Comparison of ENCODE assay signal across 27 cellular contexts in genomic region chr4:65597697-65598096, GRCh38.
"Had no signal": no experiment of that assay in that cellular context is flagged by ENCODE, and none has a peak within 500 bp of the region (broad histone marks: within the 10 kb centered on the region; RNA-seq: fewer than 3 reads in every experiment).

No MANE protein-coding gene starts in this region.

- H3K4me1 ChIP-seq: adrenal gland, esophagus squamous epithelium, gastroesophageal sphincter, heart right ventricle had no signal

- ATAC-seq: activated CD4-positive, alpha-beta T cell treated with anti-CD3 and anti-CD28 coated beads for 36 hours; activated CD8-positive, alpha-beta memory T cell treated with anti-CD3 and anti-CD28 coated beads, Interleukin-2, amount 10 ng/mL, durations not matched to agents 7 days and 5 days; activated CD8-positive, alpha-beta T cell treated with anti-CD3 and anti-CD28 coated beads, Interleukin-2, amount 10 ng/mL, durations not matched to agents 7 days and 5 days; activated naive CD8-positive, alpha-beta T cell treated with anti-CD3 and anti-CD28 coated beads, Interleukin-2, amount 50 U/mL, for 24 hours; gastroesophageal sphincter; heart right ventricle; T-helper 17 cell had no signal

- H3K9me3 ChIP-seq: adrenal gland, esophagus squamous epithelium, gastroesophageal sphincter, heart right ventricle had no signal

- H3K27me3 ChIP-seq: adrenal gland, brain microvascular endothelial cell, esophagus squamous epithelium, gastroesophageal sphincter, heart right ventricle had no signal

- H3K27ac ChIP-seq: adrenal gland, brain microvascular endothelial cell, epithelial cell of prostate, esophagus squamous epithelium, gastroesophageal sphincter, heart right ventricle had no signal

- H3K4me3 ChIP-seq: adrenal gland, esophagus squamous epithelium, gastroesophageal sphincter, heart right ventricle had no signal

- DNase-seq: activated CD4-positive, alpha-beta memory T cell treated with anti-CD3 and anti-CD28 coated beads for 36 hours; activated CD4-positive, alpha-beta T cell treated with anti-CD3 and anti-CD28 coated beads for 36 hours; activated CD4-positive, alpha-beta T cell treated with anti-CD3 and anti-CD28 coated beads, Interleukin-2, amount 10 ng/mL, durations not matched to agents 24 days and 14 days; activated CD4-positive, CD25-positive, alpha-beta regulatory T cell; activated CD4-positive, CD25-positive, alpha-beta regulatory T cell treated with anti-CD3 and anti-CD28 coated beads, Interleukin-2, amount 50 U/mL, for 72 hours; activated CD8-positive, alpha-beta memory T cell treated with anti-CD3 and anti-CD28 coated beads, Interleukin-2, amount 10 ng/mL, durations not matched to agents 7 days and 5 days; activated CD8-positive, alpha-beta memory T cell treated with anti-CD3 and anti-CD28 coated beads, Interleukin-2, amount 50 U/mL, for 4 hours; activated CD8-positive, alpha-beta T cell treated with anti-CD3 and anti-CD28 coated beads, Interleukin-2, amount 10 ng/mL, durations not matched to agents 7 days and 5 days; activated effector memory CD4-positive, alpha-beta T cell treated with anti-CD3 and anti-CD28 coated beads, Interleukin-2, amount 50 U/mL, for 16 hours; activated naive CD4-positive, alpha-beta T cell treated with anti-CD3 and anti-CD28 coated beads for 36 hours; activated naive CD8-positive, alpha-beta T cell treated with anti-CD3 and anti-CD28 coated beads for 36 hours; activated naive CD8-positive, alpha-beta T cell treated with anti-CD3 and anti-CD28 coated beads, Interleukin-2, amount 50 U/mL, for 24 hours; activated T-cell treated with anti-CD3 and anti-CD28 coated beads, Interleukin-2, amount 50 U/mL, for 1 hour; activated T-cell treated with anti-CD3 and anti-CD28 coated beads, Interleukin-2, amount 50 U/mL, for 48 hours; adrenal gland; amygdala; aorta; brain microvascular endothelial cell; effector CD8-positive, alpha-beta T cell; esophagus squamous epithelium; foreskin melanocyte; heart right ventricle; T-helper 1 cell; T-helper 17 cell; T1000 had no signal

- H3K36me3 ChIP-seq: adrenal gland, brain microvascular endothelial cell, esophagus squamous epithelium, gastroesophageal sphincter, heart right ventricle had no signal
